Comparison of ENCODE assay signal across 1 cellular context in the genomic region with DNA sequence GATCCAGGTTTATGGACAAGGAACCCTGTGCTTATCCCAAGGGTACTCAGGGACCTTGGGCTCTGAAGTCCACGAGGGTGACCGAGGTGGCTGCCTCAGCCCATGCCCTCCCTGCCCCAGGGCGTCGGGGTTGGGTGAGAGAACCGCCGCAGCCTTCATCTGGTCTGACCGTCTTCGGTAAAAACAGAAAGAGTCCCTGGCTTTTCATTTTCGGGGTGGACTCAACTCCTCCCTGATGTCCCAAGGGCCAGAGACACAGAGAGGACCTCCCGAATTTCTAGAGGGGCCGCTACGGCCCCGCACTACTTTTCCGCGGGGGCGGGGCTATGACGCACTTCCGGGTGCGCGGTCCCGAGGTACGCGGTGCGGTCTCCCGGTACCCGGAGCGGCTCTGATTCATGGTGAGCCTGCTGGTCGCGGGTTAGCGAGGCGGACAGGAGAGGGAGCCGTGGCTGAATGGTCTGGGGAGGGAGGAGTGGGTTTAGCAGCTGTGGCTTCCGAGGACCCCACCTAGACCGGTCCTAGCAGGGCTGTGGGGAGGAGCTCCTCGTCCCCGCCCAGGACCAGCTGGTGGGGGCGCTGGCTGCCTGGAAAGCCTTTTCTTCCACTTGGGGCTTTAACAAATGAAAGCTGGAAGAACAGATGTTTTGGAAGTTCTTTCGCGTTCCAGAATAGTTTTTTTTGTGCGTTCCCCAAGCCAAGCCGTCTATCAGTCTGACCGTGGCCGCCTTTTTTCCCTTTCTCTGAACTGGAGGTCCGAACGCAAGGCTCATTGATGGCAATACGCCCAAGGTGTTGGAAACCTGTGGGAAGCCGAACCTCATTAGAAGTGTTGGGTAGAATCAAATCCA.
TF ChIP-seq lines count a peak whose summit lies in the region.

A gene (plus strand): TSS at position 334 of the 851 bp plus-strand sequence. CDS start 7,233 bp downstream, outside the sequence.

TF ChIP-seq in HepG2, 621 proteins besides CTCF, POLR2A, EP300 and RAD21 (continued from another document and continues in another):
- TF ChIP-seq, protein P1, sequence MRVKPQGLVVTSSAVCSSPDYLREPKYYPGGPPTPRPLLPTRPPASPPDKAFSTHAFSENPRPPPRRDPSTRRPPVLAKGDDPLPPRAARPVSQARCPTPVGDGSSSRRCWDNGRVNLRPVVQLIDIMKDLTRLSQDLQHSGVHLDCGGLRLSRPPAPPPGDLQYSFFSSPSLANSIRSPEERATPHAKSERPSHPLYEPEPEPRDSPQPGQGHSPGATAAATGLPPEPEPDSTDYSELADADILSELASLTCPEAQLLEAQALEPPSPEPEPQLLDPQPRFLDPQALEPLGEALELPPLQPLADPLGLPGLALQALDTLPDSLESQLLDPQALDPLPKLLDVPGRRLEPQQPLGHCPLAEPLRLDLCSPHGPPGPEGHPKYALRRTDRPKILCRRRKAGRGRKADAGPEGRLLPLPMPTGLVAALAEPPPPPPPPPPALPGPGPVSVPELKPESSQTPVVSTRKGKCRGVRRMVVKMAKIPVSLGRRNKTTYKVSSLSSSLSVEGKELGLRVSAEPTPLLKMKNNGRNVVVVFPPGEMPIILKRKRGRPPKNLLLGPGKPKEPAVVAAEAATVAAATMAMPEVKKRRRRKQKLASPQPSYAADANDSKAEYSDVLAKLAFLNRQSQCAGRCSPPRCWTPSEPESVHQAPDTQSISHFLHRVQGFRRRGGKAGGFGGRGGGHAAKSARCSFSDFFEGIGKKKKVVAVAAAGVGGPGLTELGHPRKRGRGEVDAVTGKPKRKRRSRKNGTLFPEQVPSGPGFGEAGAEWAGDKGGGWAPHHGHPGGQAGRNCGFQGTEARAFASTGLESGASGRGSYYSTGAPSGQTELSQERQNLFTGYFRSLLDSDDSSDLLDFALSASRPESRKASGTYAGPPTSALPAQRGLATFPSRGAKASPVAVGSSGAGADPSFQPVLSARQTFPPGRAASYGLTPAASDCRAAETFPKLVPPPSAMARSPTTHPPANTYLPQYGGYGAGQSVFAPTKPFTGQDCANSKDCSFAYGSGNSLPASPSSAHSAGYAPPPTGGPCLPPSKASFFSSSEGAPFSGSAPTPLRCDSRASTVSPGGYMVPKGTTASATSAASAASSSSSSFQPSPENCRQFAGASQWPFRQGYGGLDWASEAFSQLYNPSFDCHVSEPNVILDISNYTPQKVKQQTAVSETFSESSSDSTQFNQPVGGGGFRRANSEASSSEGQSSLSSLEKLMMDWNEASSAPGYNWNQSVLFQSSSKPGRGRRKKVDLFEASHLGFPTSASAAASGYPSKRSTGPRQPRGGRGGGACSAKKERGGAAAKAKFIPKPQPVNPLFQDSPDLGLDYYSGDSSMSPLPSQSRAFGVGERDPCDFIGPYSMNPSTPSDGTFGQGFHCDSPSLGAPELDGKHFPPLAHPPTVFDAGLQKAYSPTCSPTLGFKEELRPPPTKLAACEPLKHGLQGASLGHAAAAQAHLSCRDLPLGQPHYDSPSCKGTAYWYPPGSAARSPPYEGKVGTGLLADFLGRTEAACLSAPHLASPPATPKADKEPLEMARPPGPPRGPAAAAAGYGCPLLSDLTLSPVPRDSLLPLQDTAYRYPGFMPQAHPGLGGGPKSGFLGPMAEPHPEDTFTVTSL (CRISPR knock-in tag; IDR thresholded peaks at IDR 0.05; ENCODE audit: borderline replicate concordance), result peak; percentile 51; the same call in 1 of the 2 replicates
- TF ChIP-seq TARDBP (CRISPR knock-in tag; IDR thresholded peaks at IDR 0.05) (peak; percentile 36; the same call in 1 of the 2 replicates), ZNF546 (CRISPR knock-in tag; conservative IDR thresholded peaks at IDR 0.05) (no peak), KDM5A (IDR thresholded peaks at IDR 0.05; ENCODE audit: borderline replicate concordance, low read length) (peak; percentile 63; the same call in 1 of the 2 replicates), HNF4A (CRISPR knock-in tag; IDR thresholded peaks at IDR 0.05) (peak; percentile 14; the same call in 1 of the 2 replicates), NFIB (CRISPR knock-in tag; IDR thresholded peaks at IDR 0.05; ENCODE audit: borderline replicate concordance) (0 out of 2 replicates have a peak, but pooled peaks have one; percentile 19), MYC (CRISPR knock-in tag; IDR thresholded peaks at IDR 0.05; ENCODE audit: borderline replicate concordance) (peak; percentile 81), FOXP1 (IDR thresholded peaks at IDR 0.05) (no peak), FOXP1 (CRISPR knock-in tag; IDR thresholded peaks at IDR 0.05) (no peak), CBFB (CRISPR knock-in tag; IDR thresholded peaks at IDR 0.05) (0 out of 2 replicates have a peak, but pooled peaks have one; percentile 39), ARNTL (CRISPR knock-in tag; IDR thresholded peaks at IDR 0.05) (no peak), KAT8 (CRISPR knock-in tag; IDR thresholded peaks at IDR 0.05) (peak; percentile 95), TAF1 (CRISPR knock-in tag; IDR thresholded peaks at IDR 0.05) (peak; percentile 79), POLR2G (IDR thresholded peaks at IDR 0.05; ENCODE audit: low read depth, low read length) (peak; percentile 91), ZBTB7B (CRISPR knock-in tag; IDR thresholded peaks at IDR 0.05) (peak; percentile 36; the same call in 1 of the 2 replicates), NR2C2 (CRISPR knock-in tag; IDR thresholded peaks at IDR 0.05; ENCODE audit: borderline replicate concordance) (peak; percentile 84)
- TF ChIP-seq, protein P2, sequence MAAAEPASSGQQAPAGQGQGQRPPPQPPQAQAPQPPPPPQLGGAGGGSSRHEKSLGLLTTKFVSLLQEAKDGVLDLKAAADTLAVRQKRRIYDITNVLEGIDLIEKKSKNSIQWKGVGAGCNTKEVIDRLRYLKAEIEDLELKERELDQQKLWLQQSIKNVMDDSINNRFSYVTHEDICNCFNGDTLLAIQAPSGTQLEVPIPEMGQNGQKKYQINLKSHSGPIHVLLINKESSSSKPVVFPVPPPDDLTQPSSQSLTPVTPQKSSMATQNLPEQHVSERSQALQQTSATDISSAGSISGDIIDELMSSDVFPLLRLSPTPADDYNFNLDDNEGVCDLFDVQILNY (CRISPR knock-in tag; conservative IDR thresholded peaks at IDR 0.05), result no peak
- TF ChIP-seq, protein P3, sequence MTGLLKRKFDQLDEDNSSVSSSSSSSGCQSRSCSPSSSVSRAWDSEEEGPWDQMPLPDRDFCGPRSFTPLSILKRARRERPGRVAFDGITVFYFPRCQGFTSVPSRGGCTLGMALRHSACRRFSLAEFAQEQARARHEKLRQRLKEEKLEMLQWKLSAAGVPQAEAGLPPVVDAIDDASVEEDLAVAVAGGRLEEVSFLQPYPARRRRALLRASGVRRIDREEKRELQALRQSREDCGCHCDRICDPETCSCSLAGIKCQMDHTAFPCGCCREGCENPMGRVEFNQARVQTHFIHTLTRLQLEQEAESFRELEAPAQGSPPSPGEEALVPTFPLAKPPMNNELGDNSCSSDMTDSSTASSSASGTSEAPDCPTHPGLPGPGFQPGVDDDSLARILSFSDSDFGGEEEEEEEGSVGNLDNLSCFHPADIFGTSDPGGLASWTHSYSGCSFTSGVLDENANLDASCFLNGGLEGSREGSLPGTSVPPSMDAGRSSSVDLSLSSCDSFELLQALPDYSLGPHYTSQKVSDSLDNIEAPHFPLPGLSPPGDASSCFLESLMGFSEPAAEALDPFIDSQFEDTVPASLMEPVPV (CRISPR knock-in tag; IDR thresholded peaks at IDR 0.05), result no peak
- TF ChIP-seq, protein P4, sequence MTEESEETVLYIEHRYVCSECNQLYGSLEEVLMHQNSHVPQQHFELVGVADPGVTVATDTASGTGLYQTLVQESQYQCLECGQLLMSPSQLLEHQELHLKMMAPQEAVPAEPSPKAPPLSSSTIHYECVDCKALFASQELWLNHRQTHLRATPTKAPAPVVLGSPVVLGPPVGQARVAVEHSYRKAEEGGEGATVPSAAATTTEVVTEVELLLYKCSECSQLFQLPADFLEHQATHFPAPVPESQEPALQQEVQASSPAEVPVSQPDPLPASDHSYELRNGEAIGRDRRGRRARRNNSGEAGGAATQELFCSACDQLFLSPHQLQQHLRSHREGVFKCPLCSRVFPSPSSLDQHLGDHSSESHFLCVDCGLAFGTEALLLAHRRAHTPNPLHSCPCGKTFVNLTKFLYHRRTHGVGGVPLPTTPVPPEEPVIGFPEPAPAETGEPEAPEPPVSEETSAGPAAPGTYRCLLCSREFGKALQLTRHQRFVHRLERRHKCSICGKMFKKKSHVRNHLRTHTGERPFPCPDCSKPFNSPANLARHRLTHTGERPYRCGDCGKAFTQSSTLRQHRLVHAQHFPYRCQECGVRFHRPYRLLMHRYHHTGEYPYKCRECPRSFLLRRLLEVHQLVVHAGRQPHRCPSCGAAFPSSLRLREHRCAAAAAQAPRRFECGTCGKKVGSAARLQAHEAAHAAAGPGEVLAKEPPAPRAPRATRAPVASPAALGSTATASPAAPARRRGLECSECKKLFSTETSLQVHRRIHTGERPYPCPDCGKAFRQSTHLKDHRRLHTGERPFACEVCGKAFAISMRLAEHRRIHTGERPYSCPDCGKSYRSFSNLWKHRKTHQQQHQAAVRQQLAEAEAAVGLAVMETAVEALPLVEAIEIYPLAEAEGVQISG (CRISPR knock-in tag; IDR thresholded peaks at IDR 0.05), result peak; percentile 99
- TF ChIP-seq, protein P5, sequence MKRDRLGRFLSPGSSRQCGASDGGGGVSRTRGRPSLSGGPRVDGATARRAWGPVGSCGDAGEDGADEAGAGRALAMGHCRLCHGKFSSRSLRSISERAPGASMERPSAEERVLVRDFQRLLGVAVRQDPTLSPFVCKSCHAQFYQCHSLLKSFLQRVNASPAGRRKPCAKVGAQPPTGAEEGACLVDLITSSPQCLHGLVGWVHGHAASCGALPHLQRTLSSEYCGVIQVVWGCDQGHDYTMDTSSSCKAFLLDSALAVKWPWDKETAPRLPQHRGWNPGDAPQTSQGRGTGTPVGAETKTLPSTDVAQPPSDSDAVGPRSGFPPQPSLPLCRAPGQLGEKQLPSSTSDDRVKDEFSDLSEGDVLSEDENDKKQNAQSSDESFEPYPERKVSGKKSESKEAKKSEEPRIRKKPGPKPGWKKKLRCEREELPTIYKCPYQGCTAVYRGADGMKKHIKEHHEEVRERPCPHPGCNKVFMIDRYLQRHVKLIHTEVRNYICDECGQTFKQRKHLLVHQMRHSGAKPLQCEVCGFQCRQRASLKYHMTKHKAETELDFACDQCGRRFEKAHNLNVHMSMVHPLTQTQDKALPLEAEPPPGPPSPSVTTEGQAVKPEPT (CRISPR knock-in tag; IDR thresholded peaks at IDR 0.05; ENCODE audit: low read depth), result peak; percentile 46; the same call in 1 of the 2 replicates
- TF ChIP-seq, protein P6, sequence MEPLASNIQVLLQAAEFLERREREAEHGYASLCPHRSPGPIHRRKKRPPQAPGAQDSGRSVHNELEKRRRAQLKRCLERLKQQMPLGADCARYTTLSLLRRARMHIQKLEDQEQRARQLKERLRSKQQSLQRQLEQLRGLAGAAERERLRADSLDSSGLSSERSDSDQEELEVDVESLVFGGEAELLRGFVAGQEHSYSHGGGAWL (CRISPR knock-in tag; IDR thresholded peaks at IDR 0.05), result 0 out of 2 replicates have a peak, but pooled peaks have one; percentile 69
- TF ChIP-seq, protein P7, sequence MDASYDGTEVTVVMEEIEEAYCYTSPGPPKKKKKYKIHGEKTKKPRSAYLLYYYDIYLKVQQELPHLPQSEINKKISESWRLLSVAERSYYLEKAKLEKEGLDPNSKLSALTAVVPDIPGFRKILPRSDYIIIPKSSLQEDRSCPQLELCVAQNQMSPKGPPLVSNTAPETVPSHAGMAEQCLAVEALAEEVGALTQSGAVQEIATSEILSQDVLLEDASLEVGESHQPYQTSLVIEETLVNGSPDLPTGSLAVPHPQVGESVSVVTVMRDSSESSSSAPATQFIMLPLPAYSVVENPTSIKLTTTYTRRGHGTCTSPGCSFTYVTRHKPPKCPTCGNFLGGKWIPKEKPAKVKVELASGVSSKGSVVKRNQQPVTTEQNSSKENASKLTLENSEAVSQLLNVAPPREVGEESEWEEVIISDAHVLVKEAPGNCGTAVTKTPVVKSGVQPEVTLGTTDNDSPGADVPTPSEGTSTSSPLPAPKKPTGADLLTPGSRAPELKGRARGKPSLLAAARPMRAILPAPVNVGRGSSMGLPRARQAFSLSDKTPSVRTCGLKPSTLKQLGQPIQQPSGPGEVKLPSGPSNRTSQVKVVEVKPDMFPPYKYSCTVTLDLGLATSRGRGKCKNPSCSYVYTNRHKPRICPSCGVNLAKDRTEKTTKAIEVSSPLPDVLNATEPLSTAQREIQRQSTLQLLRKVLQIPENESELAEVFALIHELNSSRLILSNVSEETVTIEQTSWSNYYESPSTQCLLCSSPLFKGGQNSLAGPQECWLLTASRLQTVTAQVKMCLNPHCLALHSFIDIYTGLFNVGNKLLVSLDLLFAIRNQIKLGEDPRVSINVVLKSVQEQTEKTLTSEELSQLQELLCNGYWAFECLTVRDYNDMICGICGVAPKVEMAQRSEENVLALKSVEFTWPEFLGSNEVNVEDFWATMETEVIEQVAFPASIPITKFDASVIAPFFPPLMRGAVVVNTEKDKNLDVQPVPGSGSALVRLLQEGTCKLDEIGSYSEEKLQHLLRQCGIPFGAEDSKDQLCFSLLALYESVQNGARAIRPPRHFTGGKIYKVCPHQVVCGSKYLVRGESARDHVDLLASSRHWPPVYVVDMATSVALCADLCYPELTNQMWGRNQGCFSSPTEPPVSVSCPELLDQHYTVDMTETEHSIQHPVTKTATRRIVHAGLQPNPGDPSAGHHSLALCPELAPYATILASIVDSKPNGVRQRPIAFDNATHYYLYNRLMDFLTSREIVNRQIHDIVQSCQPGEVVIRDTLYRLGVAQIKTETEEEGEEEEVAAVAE (CRISPR knock-in tag; IDR thresholded peaks at IDR 0.05; ENCODE audit: borderline replicate concordance), result peak; percentile 35; the same call in 1 of the 2 replicates
- TF ChIP-seq, protein P8, sequence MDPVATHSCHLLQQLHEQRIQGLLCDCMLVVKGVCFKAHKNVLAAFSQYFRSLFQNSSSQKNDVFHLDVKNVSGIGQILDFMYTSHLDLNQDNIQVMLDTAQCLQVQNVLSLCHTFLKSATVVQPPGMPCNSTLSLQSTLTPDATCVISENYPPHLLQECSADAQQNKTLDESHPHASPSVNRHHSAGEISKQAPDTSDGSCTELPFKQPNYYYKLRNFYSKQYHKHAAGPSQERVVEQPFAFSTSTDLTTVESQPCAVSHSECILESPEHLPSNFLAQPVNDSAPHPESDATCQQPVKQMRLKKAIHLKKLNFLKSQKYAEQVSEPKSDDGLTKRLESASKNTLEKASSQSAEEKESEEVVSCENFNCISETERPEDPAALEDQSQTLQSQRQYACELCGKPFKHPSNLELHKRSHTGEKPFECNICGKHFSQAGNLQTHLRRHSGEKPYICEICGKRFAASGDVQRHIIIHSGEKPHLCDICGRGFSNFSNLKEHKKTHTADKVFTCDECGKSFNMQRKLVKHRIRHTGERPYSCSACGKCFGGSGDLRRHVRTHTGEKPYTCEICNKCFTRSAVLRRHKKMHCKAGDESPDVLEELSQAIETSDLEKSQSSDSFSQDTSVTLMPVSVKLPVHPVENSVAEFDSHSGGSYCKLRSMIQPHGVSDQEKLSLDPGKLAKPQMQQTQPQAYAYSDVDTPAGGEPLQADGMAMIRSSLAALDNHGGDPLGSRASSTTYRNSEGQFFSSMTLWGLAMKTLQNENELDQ (CRISPR knock-in tag; IDR thresholded peaks at IDR 0.05; ENCODE audit: borderline replicate concordance), result no peak
- TF ChIP-seq, protein P9, sequence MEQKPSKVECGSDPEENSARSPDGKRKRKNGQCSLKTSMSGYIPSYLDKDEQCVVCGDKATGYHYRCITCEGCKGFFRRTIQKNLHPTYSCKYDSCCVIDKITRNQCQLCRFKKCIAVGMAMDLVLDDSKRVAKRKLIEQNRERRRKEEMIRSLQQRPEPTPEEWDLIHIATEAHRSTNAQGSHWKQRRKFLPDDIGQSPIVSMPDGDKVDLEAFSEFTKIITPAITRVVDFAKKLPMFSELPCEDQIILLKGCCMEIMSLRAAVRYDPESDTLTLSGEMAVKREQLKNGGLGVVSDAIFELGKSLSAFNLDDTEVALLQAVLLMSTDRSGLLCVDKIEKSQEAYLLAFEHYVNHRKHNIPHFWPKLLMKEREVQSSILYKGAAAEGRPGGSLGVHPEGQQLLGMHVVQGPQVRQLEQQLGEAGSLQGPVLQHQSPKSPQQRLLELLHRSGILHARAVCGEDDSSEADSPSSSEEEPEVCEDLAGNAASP (CRISPR knock-in tag; IDR thresholded peaks at IDR 0.05; ENCODE audit: borderline replicate concordance), result peak; percentile 50
